Comparison of ENCODE assay signal across 9 cellular contexts in the genomic region with DNA sequence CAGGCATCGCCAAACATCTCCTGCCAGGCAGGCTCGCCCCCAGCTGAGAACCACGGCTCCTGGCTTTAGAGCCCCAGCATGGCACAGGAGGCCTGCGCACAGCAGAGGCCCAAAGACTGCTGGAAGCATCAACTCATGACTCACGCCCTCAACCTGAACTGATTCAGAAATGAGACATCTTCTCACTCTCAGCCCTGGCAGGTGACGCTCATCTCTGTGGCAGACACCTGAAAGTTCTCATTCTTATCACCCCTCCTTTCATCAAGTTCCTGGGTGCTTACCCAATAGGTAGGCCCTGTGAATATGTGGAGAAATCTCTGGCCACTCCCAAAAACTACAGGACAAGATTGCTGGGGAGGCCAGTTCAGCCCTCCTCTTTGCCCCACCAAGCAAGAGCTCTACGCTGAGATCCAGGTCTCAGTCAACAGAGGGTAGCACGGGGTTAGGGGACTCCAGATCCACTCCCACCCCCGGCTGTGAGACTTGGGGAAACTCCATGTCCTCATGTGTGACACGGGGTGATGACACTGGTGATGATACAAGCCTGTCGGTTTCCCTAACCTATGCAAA. TPM values are rescaled to one million over a fixed set of nuclear protein-coding genes. Genes with fewer than 3 reads are reported as not detected.
DNase-seq lines count a peak whose midpoint lies in the region; ATAC-seq and TF ChIP-seq lines count a peak whose summit lies in the region.
"Had no signal": no experiment of that assay in that cellular context is flagged by ENCODE, and none has a peak within 500 bp of the region (broad histone marks: within the 10 kb centered on the region; RNA-seq: fewer than 3 reads in every experiment).

No MANE protein-coding gene starts in this region.

- in situ Hi-C loops in G401 (cut with HindIII; ENCODE audit: low sequenced_read_pairs): no loop called here

- H3K27me3 ChIP-seq in layer of hippocampus (ENCODE audit: control insufficient read depth, insufficient read depth, low read length): no peaks in the 10 kb centered on the region

- no peak for TF ChIP-seq CTCF in foreskin fibroblast (IDR thresholded peaks at IDR 0.05; ENCODE audit: low read depth, low read length)

- peak; percentile 50 for ATAC-seq in HG03378 (IDR thresholded peaks at IDR 0.05; ENCODE audit: unreplicated experiment)

- H3K27ac ChIP-seq in layer of hippocampus (ENCODE audit: low read depth, low read length): peak overlapping the region; percentile 38
- H3K27ac ChIP-seq: 22Rv1 had no signal

- H3K4me3 ChIP-seq in foreskin fibroblast (ENCODE audit: low read depth in 1 of 2, low read length in 2 of 2): no peak overlapping the region

- DNase-seq in NCI-H146 (lab: John Stamatoyannopoulos, UW) (peak; percentile 28), NCI-H146 treated with DMSO at 0.1 percent for 48 hours (lab: John Stamatoyannopoulos, UW; ENCODE audit: unreplicated experiment) (no peak), G401 (ENCODE audit: low spot score) (no peak), cerebellum (ENCODE audit: low spot score) (no peak), foreskin fibroblast (no peak)
- DNase-seq in activated CD8-positive, alpha-beta memory T cell treated with anti-CD3 and anti-CD28 coated beads for 48 hours (ENCODE audit: low read depth in 2 of 3, low spot score in 2 of 3): peak in 2 of 3 experiments; percentile 61

RNA-seq across cellular contexts. Expression of a gene that starts 11.3 kb away (rescaled TPM):
- total RNA-seq in G401 (2014; rRNA removed; shearing (Covaris generic)): 0.12 and 0.95 TPM in 2 replicates
- total RNA-seq in cerebellum: 1.3 TPM

Comparison
In these comparisons a context has a peak if more than half of its experiments do, and no peak if none do; other contexts are left out.
1. DNase-seq: peak in NCI-H146 (single experiment) and activated CD8-positive, alpha-beta memory T cell treated with anti-CD3 and anti-CD28 coated beads for 48 hours (2 of 3); none in NCI-H146 treated with DMSO at 0.1 percent for 48 hours (single experiment), G401 (single experiment), cerebellum (single experiment) and foreskin fibroblast (0 of 2).